Comparison of ENCODE assay signal across 1 cellular context in the genomic region with DNA sequence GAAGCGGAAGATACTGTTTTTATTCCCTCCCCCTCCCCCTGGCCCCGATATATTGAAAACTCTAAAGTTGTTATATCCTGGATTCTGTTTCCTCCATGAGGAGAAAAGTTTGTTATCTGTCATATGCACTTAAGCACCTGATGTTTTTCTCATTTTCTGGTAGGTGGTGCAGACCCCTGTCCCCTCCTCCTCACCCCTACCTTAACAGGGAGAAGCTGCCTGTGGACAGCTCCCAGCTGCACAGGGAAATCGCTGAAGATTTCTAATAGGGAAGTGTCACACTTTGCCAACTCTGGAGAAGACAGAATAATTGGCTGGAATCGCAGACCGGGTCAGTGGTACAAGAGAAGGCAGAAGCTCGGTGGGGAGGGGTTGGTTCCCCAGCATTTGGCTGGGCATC.
TF ChIP-seq lines count a peak whose summit lies in the region.

No MANE protein-coding gene starts in this region.

TF ChIP-seq in GM23338, 12 proteins besides CTCF, POLR2A, EP300 and RAD21:
- TF ChIP-seq, protein P1, sequence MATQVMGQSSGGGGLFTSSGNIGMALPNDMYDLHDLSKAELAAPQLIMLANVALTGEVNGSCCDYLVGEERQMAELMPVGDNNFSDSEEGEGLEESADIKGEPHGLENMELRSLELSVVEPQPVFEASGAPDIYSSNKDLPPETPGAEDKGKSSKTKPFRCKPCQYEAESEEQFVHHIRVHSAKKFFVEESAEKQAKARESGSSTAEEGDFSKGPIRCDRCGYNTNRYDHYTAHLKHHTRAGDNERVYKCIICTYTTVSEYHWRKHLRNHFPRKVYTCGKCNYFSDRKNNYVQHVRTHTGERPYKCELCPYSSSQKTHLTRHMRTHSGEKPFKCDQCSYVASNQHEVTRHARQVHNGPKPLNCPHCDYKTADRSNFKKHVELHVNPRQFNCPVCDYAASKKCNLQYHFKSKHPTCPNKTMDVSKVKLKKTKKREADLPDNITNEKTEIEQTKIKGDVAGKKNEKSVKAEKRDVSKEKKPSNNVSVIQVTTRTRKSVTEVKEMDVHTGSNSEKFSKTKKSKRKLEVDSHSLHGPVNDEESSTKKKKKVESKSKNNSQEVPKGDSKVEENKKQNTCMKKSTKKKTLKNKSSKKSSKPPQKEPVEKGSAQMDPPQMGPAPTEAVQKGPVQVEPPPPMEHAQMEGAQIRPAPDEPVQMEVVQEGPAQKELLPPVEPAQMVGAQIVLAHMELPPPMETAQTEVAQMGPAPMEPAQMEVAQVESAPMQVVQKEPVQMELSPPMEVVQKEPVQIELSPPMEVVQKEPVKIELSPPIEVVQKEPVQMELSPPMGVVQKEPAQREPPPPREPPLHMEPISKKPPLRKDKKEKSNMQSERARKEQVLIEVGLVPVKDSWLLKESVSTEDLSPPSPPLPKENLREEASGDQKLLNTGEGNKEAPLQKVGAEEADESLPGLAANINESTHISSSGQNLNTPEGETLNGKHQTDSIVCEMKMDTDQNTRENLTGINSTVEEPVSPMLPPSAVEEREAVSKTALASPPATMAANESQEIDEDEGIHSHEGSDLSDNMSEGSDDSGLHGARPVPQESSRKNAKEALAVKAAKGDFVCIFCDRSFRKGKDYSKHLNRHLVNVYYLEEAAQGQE (IDR thresholded peaks at IDR 0.05; ENCODE audit: unreplicated experiment): peak; percentile 42
- TF ChIP-seq, protein P2, sequence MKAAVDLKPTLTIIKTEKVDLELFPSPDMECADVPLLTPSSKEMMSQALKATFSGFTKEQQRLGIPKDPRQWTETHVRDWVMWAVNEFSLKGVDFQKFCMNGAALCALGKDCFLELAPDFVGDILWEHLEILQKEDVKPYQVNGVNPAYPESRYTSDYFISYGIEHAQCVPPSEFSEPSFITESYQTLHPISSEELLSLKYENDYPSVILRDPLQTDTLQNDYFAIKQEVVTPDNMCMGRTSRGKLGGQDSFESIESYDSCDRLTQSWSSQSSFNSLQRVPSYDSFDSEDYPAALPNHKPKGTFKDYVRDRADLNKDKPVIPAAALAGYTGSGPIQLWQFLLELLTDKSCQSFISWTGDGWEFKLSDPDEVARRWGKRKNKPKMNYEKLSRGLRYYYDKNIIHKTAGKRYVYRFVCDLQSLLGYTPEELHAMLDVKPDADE (IDR thresholded peaks at IDR 0.05): no peak
